ENCODE assay signal across 3 cellular contexts in genomic region chr4:139472761-139473335, GRCh38.
A peak's percentile ranks its signal among the peaks of the same experiment; 100 is the strongest.
TF ChIP-seq lines count a peak whose summit lies in the region.

No MANE protein-coding gene starts in this region.

TF ChIP-seq in HepG2, 621 proteins besides CTCF, POLR2A, EP300 and RAD21:
- TF ChIP-seq MAFK (conservative IDR thresholded peaks at IDR 0.05 in 1 of 2, IDR thresholded peaks at IDR 0.05 in 1 of 2; ENCODE audit: low read length in 2 of 2) (peak; percentile 70 to 84), MAFF (IDR thresholded peaks at IDR 0.05; ENCODE audit: low read depth, low read length) (peak; percentile 84), ZSCAN5A (CRISPR knock-in tag; IDR thresholded peaks at IDR 0.05; ENCODE audit: borderline replicate concordance) (no peak)
TF ChIP-seq in HepG2: peak in this region for 2.

TF ChIP-seq in IMR-90, 13 proteins besides CTCF, POLR2A, EP300 and RAD21:
- peak; percentile 71 for TF ChIP-seq MAFK (IDR thresholded peaks at IDR 0.05; ENCODE audit: low read depth, low read length)
- TF ChIP-seq MXI1 (IDR thresholded peaks at IDR 0.05; ENCODE audit: borderline replicate concordance, low read depth, low read length), result no peak

TF ChIP-seq in H1, 55 proteins besides CTCF, POLR2A, EP300 and RAD21:
- 0 out of 2 replicates have a peak, but pooled peaks have one; percentile 12 for TF ChIP-seq MAFK (IDR thresholded peaks at IDR 0.05; ENCODE audit: low read depth, low read length)
- no peak for TF ChIP-seq USF2 (IDR thresholded peaks at IDR 0.05; ENCODE audit: low read length)
